ENCODE assay signal across 30 cellular contexts in genomic region chr11:133964356-133964755, GRCh38. TPM values are rescaled to one million over a fixed set of nuclear protein-coding genes. Genes with fewer than 3 reads are reported as not detected.
"Had no signal": no experiment of that assay in that cellular context is flagged by ENCODE, and none has a peak within 500 bp of the region (broad histone marks: within the 10 kb centered on the region; RNA-seq: fewer than 3 reads in every experiment).

No MANE protein-coding gene starts in this region.

- H3K4me1 Mint-ChIP-seq: endodermal cell, immature natural killer cell had no signal

- H3K27me3 ChIP-seq: testis, upper lobe of left lung, uterus had no signal

- H2AFZ ChIP-seq: parathyroid adenoma had no signal

- H3K4me3 ChIP-seq: heart right ventricle, lung, skin epidermis, spleen, testis, tibial nerve, upper lobe of left lung, uterus had no signal

- H3K27ac ChIP-seq: epithelial cell of prostate, foreskin keratinocyte, heart right ventricle, neutrophil, parathyroid adenoma, skin epidermis, spleen, testis, tibial nerve, upper lobe of left lung had no signal

- H3K9me3 Mint-ChIP-seq: dendritic cell treated with granulocyte-macrophage colony-stimulating factor and Interleukin-4, amounts not matched to agents 40 ng/mL and 50 ng/mL, for 4 days; endodermal cell; natural killer cell; stimulated activated naive CD8-positive, alpha-beta T cell treated with anti-CD3 and anti-CD28 coated beads, Interleukin-15, amount 100 ng/mL, for 72 hours had no signal

- H3K9me3 ChIP-seq: heart right ventricle, neutrophil, spleen, testis, tibial nerve, upper lobe of left lung, uterus had no signal

- H3K36me3 ChIP-seq: heart right ventricle, neutrophil, spleen, tibial nerve, upper lobe of left lung, uterus had no signal

- H3K27ac Mint-ChIP-seq: dendritic cell treated with granulocyte-macrophage colony-stimulating factor and Interleukin-4, amounts not matched to agents 40 ng/mL and 50 ng/mL, for 4 days; endodermal cell; immature natural killer cell; memory B cell; natural killer cell; progenitor cell of endocrine pancreas; stimulated activated naive B cell treated with anti-CD40 and anti-IgM and Interleukin-4, amounts not matched to agents 10 μg/mL and 1 μg/mL and 100 μg/mL, for 72 hours had no signal

- H3K36me3 Mint-ChIP-seq: immature natural killer cell; natural killer cell; stimulated activated naive B cell treated with anti-CD40 and anti-IgM and Interleukin-4, amounts not matched to agents 10 μg/mL and 1 μg/mL and 100 μg/mL, for 72 hours had no signal

- ATAC-seq: foreskin keratinocyte; left lobe of liver; natural killer cell; stimulated activated naive B cell treated with anti-CD40 and anti-IgM and Interleukin-4, amounts not matched to agents 10 μg/mL and 1 μg/mL and 100 μg/mL, for 72 hours; stimulated activated naive CD8-positive, alpha-beta T cell treated with anti-CD3 and anti-CD28 coated beads, Interleukin-15, amount 100 ng/mL, for 72 hours had no signal

- DNase-seq: central memory CD4-positive, alpha-beta T cell; effector CD8-positive, alpha-beta T cell; endodermal cell; foreskin keratinocyte; glutamatergic neuron; heart right ventricle; hippocampal formation; immature natural killer cell; islet precursor cell; kidney glomerular epithelial cell; natural killer cell; spleen; stimulated activated CD4-positive, alpha-beta T cell treated with anti-CD3 and anti-CD28 coated beads, Interleukin-2, amount 100 ng/mL, for 48 hours; stimulated activated naive B cell treated with anti-CD40 and anti-IgM and Interleukin-4, amounts not matched to agents 10 μg/mL and 1 μg/mL and 100 μg/mL, for 72 hours; stimulated activated naive CD8-positive, alpha-beta T cell treated with anti-CD3 and anti-CD28 coated beads, Interleukin-15, amount 100 ng/mL, for 72 hours; testis; upper lobe of left lung had no signal

- FAIRE-seq: colon had no signal

- H3K4me1 ChIP-seq: foreskin keratinocyte, parathyroid adenoma, testis had no signal

- H3K79me2 ChIP-seq: parathyroid adenoma had no signal

- H3K9ac ChIP-seq: parathyroid adenoma had no signal

- H3K4me3 Mint-ChIP-seq: dendritic cell treated with granulocyte-macrophage colony-stimulating factor and Interleukin-4, amounts not matched to agents 40 ng/mL and 50 ng/mL, for 4 days; endodermal cell; immature natural killer cell; memory B cell; natural killer cell; stimulated activated naive B cell treated with anti-CD40 and anti-IgM and Interleukin-4, amounts not matched to agents 10 μg/mL and 1 μg/mL and 100 μg/mL, for 72 hours; stimulated activated naive CD8-positive, alpha-beta T cell treated with anti-CD3 and anti-CD28 coated beads, Interleukin-15, amount 100 ng/mL, for 72 hours had no signal

RNA-seq across cellular contexts. Expression of gene IGSF9B, which starts 7.6 kb away (rescaled TPM):
- polyA plus RNA-seq: fibroblast of lung had no signal
